In genomic region chr16:9007177-9007794, GRCh38 we compare ENCODE assay signal across 21 cellular contexts. TPM values are rescaled to one million over a fixed set of nuclear protein-coding genes. Genes with fewer than 3 reads are reported as not detected.
A peak's percentile ranks its signal among the peaks of the same experiment; 100 is the strongest.
DNase-seq lines count a peak whose midpoint lies in the region; ATAC-seq and TF ChIP-seq lines count a peak whose summit lies in the region.
"Had no signal": no experiment of that assay in that cellular context is flagged by ENCODE, and none has a peak within 500 bp of the region (broad histone marks: within the 10 kb centered on the region; RNA-seq: fewer than 3 reads in every experiment).

No MANE protein-coding gene starts in this region.

- peak overlapping the region; percentile 26 for H3K27ac Mint-ChIP-seq in nephron progenitor cell

- ATAC-seq in GM21619 (IDR thresholded peaks at IDR 0.05; ENCODE audit: unreplicated experiment) (no peak), GM21526 (IDR thresholded peaks at IDR 0.05; ENCODE audit: low FRiP score, unreplicated experiment) (no peak)

- TF ChIP-seq CTCF in AG10803 (conservative IDR thresholded peaks at IDR 0.05; ENCODE audit: low read length) = no peak
- no peak for TF ChIP-seq CTCF in choroid plexus epithelial cell (conservative IDR thresholded peaks at IDR 0.05; ENCODE audit: low read depth, low read length)
- no peak for TF ChIP-seq CTCF in nephron progenitor cell (IDR thresholded peaks at IDR 0.05)

- H3K4me3 Mint-ChIP-seq in nephron progenitor cell = no peak overlapping the region

- no peaks in the 10 kb centered on the region for H3K36me3 Mint-ChIP-seq in nephron progenitor cell (ENCODE audit: low read depth)

- H3K4me1 Mint-ChIP-seq in nephron progenitor cell = peaks cover 25% of the 10 kb centered on the region

- H3K9me3 Mint-ChIP-seq in nephron progenitor cell = no peaks in the 10 kb centered on the region

- peak; percentile 8 for DNase-seq in AG10803 (ENCODE audit: low read depth)
- DNase-seq in LHCN-M2 (ENCODE audit: low read depth) = peak; percentile 24
- DNase-seq in choroid plexus epithelial cell (ENCODE audit: low read depth) = peak; percentile 13
- peak; percentile 15 for DNase-seq in nephron progenitor cell
- DNase-seq in LoVo (ENCODE audit: low spot score) = no peak
- no peak for DNase-seq in NCI-H2029 (lab: John Stamatoyannopoulos, UW)
- DNase-seq: activated CD4-positive, alpha-beta T cell treated with anti-CD3 and anti-CD28 coated beads for 48 hours; activated effector memory CD4-positive, alpha-beta T cell treated with Interleukin-2 at 50 U/mL for 16 hours; hippocampal formation; NCI-H1436 treated with DMSO at 0.1 percent for 48 hours; NCI-H526; pancreas; SHP77 treated with DMSO at 0.1 percent for 48 hours; sigmoid colon; T-helper 1 cell had no signal

- H3K4me3 ChIP-seq in AG10803 (ENCODE audit: low read length) = no peak overlapping the region
- no peak overlapping the region for H3K4me3 ChIP-seq in choroid plexus epithelial cell (ENCODE audit: low read depth, low read length)
- H3K4me3 ChIP-seq: breast epithelium, HAP-1, lung, pancreas, sigmoid colon, suprapubic skin had no signal

- H3K27me3 Mint-ChIP-seq in nephron progenitor cell (ENCODE audit: low read depth, poor library complexity) = peaks cover 11% of the 10 kb centered on the region

RNA-seq across cellular contexts. Expression of gene USP7, which starts 43.6 kb away (rescaled TPM):
- total RNA-seq in LHCN-M2 (2014; rRNA removed) = 29.9 and 38.8 TPM in 2 replicates
- polyA plus RNA-seq in LHCN-M2 (2012) = 28.1 TPM

Comparison
In these comparisons a context has a peak if more than half of its experiments do, and no peak if none do; other contexts are left out.
1. DNase-seq: peak in AG10803 (single experiment), LHCN-M2 (single experiment), choroid plexus epithelial cell (single experiment) and nephron progenitor cell (single experiment); none in LoVo (single experiment) and NCI-H2029 (single experiment).